Comparison of ENCODE assay signal across 17 cellular contexts in genomic region chr12:40474630-40475029, GRCh38.
DNase-seq lines count a peak whose midpoint lies in the region; ATAC-seq and TF ChIP-seq lines count a peak whose summit lies in the region.
"Had no signal": no experiment of that assay in that cellular context is flagged by ENCODE, and none has a peak within 500 bp of the region (broad histone marks: within the 10 kb centered on the region; RNA-seq: fewer than 3 reads in every experiment).

No MANE protein-coding gene starts in this region.

- H3K36me3 Mint-ChIP-seq in GM23338 (ENCODE audit: low read depth), result peaks cover 10% of the 10 kb centered on the region

- H3K4me2 ChIP-seq in GM23338, result peak overlapping the region; percentile 11; the same call in 1 of the 2 replicates

- H2AFZ ChIP-seq in GM23338, result peak overlapping the region; percentile 44; the same call in 1 of the 2 replicates

- H3K27ac Mint-ChIP-seq in GM23338, result peak overlapping the region; percentile 91

- H3K27me3 ChIP-seq in GM23338 (ENCODE audit: insufficient read depth) (no peaks in the 10 kb centered on the region), foreskin keratinocyte (no peaks in the 10 kb centered on the region), SJCRH30 (no peaks in the 10 kb centered on the region)

- peaks cover 34% of the 10 kb centered on the region for H3K4me1 Mint-ChIP-seq in GM23338

- H4K20me1 ChIP-seq in GM23338 (replicated peaks; ENCODE audit: insufficient read depth), result no peaks in the 10 kb centered on the region

- TF ChIP-seq CTCF in GM23338 (conservative IDR thresholded peaks at IDR 0.05; ENCODE audit: low read depth in 2 of 2) (no peak), foreskin keratinocyte (conservative IDR thresholded peaks at IDR 0.05) (no peak)

- peak; percentile 60 for DNase-seq in COR-L47 (lab: John Stamatoyannopoulos, UW)
- DNase-seq in GM23338 (ENCODE audit: low spot score), result no peak
- DNase-seq in NCI-H69 (lab: John Stamatoyannopoulos, UW), result peak; percentile 80
- peak; percentile 34 to 64 for DNase-seq in foreskin keratinocyte
- DNase-seq in SJCRH30, result no peak
- DNase-seq: ACHN, Caco-2, DMS153, H9, NCI-H2081 treated with DMSO at 0.1 percent for 48 hours, NCI-H774 had no signal

- H3K79me2 ChIP-seq in GM23338 (replicated peaks; ENCODE audit: insufficient read depth), result no peaks in the 10 kb centered on the region

- ATAC-seq in GM23338 (peak; percentile 54), foreskin keratinocyte (peak; percentile 75), GM18517 (IDR thresholded peaks at IDR 0.05; ENCODE audit: unreplicated experiment) (no peak), GM21528 (IDR thresholded peaks at IDR 0.05; ENCODE audit: low FRiP score, unreplicated experiment) (no peak)
- ATAC-seq: Panc1, Right ventricle myocardium inferior had no signal

- no peaks in the 10 kb centered on the region for H3F3A ChIP-seq in GM23338 (replicated peaks; ENCODE audit: low read depth)

- H3K27ac ChIP-seq in GM23338 (ENCODE audit: low read depth), result no peak overlapping the region
- H3K27ac ChIP-seq in foreskin keratinocyte, result no peak overlapping the region
- no peak overlapping the region for H3K27ac ChIP-seq in SJCRH30
- H3K27ac ChIP-seq: HL-60, SK-N-MC had no signal

- H3K9me3 Mint-ChIP-seq in GM23338, result peaks cover 11% of the 10 kb centered on the region

- H3K9me2 ChIP-seq in GM23338 (ENCODE audit: insufficient read depth), result 0 out of 2 replicates have a peak, but pooled peaks cover 4% of the 10 kb centered on the region

- peaks cover 9% of the 10 kb centered on the region for H3K27me3 Mint-ChIP-seq in GM23338 (ENCODE audit: insufficient read depth, low read depth, poor library complexity)

- H3K4me1 ChIP-seq in GM23338 (ENCODE audit: insufficient read depth) (peaks cover 37% of the 10 kb centered on the region), foreskin keratinocyte (peaks cover 9% of the 10 kb centered on the region), SJCRH30 (no peaks in the 10 kb centered on the region)
- H3K4me1 ChIP-seq: Caco-2 had no signal

- H3K9me3 ChIP-seq in SJCRH30 (replicated peaks), result peaks cover 5% of the 10 kb centered on the region; the same call in 1 of the 2 replicates

- no peaks in the 10 kb centered on the region; the same call in 1 of the 2 replicates for H3K36me3 ChIP-seq in GM23338 (ENCODE audit: insufficient read depth)
- H3K36me3 ChIP-seq in SJCRH30, result no peaks in the 10 kb centered on the region

- H3K4me3 Mint-ChIP-seq in GM23338, result no peak overlapping the region
- H3K4me3 Mint-ChIP-seq: H9 had no signal

- H3K4me3 ChIP-seq in GM23338 (no peak overlapping the region), SJCRH30 (no peak overlapping the region)
- H3K4me3 ChIP-seq: SK-N-MC had no signal

TF ChIP-seq in GM23338, 12 proteins besides CTCF, POLR2A, EP300 and RAD21:
- TF ChIP-seq ZNF331 (CRISPR knock-in tag; IDR thresholded peaks at IDR 0.05; ENCODE audit: low read depth) (no peak), NANOG (IDR thresholded peaks at IDR 0.05; ENCODE audit: borderline replicate concordance) (no peak), EZH2phosphoT487 (IDR thresholded peaks at IDR 0.05; ENCODE audit: unreplicated experiment) (no peak), ZNF114 (CRISPR knock-in tag; IDR thresholded peaks at IDR 0.05) (no peak), EZH2 (IDR thresholded peaks at IDR 0.05; ENCODE audit: low read depth, unreplicated experiment) (no peak)

Comparison
In these comparisons a context has a peak if more than half of its experiments do, and no peak if none do; other contexts are left out.
1. DNase-seq: peak in COR-L47 (single experiment), NCI-H69 (single experiment) and foreskin keratinocyte (2 of 2); none in GM23338 (single experiment) and SJCRH30 (0 of 2).
2. ATAC-seq: peak in GM23338 (single experiment) and foreskin keratinocyte (single experiment); none in GM18517 (single experiment) and GM21528 (single experiment).